ENCODE assay signal across 28 cellular contexts in genomic region chr4:77026322-77026704, GRCh38. TPM values are rescaled to one million over a fixed set of nuclear protein-coding genes. Genes with fewer than 3 reads are reported as not detected.
DNase-seq lines count a peak whose midpoint lies in the region; ATAC-seq, FAIRE-seq and TF ChIP-seq lines count a peak whose summit lies in the region.
"Had no signal": no experiment of that assay in that cellular context is flagged by ENCODE, and none has a peak within 500 bp of the region (broad histone marks: within the 10 kb centered on the region; RNA-seq: fewer than 3 reads in every experiment).

No MANE protein-coding gene starts in this region.

- intact Hi-C loops in activated naive CD4-positive, alpha-beta T cell treated with anti-CD3 and anti-CD28 coated beads for 36 hours (cut with micrococcal nuclease) = loop anchor here (1.0 kb wide), 5 partner anchors 12 to 561 kb away; no protein-coding TSS in a partner anchor
- intact Hi-C loops in GM12878 (cut with micrococcal nuclease; ENCODE audit: unreplicated experiment) = no loop called here

- H3K27me3 Mint-ChIP-seq in activated naive CD4-positive, alpha-beta T cell treated with anti-CD3 and anti-CD28 coated beads, Interleukin-2, amount 50 U/mL, for 24 hours = no peaks in the 10 kb centered on the region
- H3K27me3 Mint-ChIP-seq in activated naive CD4-positive, alpha-beta T cell treated with anti-CD3 and anti-CD28 coated beads for 36 hours (ENCODE audit: low read depth) = peaks cover 5% of the 10 kb centered on the region
- H3K27me3 Mint-ChIP-seq in naive thymus-derived CD8-positive, alpha-beta T cell = no peaks in the 10 kb centered on the region
- H3K27me3 Mint-ChIP-seq: central memory CD8-positive, alpha-beta T cell; memory B cell; stimulated activated memory B cell treated with anti-CD40 and anti-IgM and Interleukin-4, amounts not matched to agents 10 μg/mL and 1 μg/mL and 100 μg/mL, for 72 hours had no signal

- no peaks in the 10 kb centered on the region for H3K9me3 ChIP-seq in GM12878 (replicated peaks; ENCODE audit: control insufficient read depth, insufficient read depth, low read length)
- H3K9me3 ChIP-seq: ascending aorta; BLaER1 treated with 17β-estradiol and CSF1 and Interleukin-3, amounts not matched to agents 10 nM and 100 nM; Caco-2; Peyer's patch; spleen; thoracic aorta; vagina had no signal

- no peak for TF ChIP-seq RAD21 in GM12878 (IDR thresholded peaks at IDR 0.05; ENCODE audit: insufficient read depth, low read depth, low read length)

- in situ Hi-C loops in GM12878 (cut with MboI) = no loop called here

- peak overlapping the region; percentile 85 for H3K27ac Mint-ChIP-seq in activated naive CD4-positive, alpha-beta T cell treated with anti-CD3 and anti-CD28 coated beads, Interleukin-2, amount 50 U/mL, for 24 hours
- no peak overlapping the region for H3K27ac Mint-ChIP-seq in activated naive CD4-positive, alpha-beta T cell treated with anti-CD3 and anti-CD28 coated beads for 36 hours
- H3K27ac Mint-ChIP-seq in stimulated activated effector memory CD8-positive, alpha-beta T cell treated with anti-CD3 and anti-CD28 coated beads, Interleukin-12 subunit alpha, Interleukin-12 subunit beta, amount 100 ng/mL, for 72 hours = peak overlapping the region; percentile 60
- no peak overlapping the region for H3K27ac Mint-ChIP-seq in naive thymus-derived CD8-positive, alpha-beta T cell
- H3K27ac Mint-ChIP-seq: memory B cell; stimulated activated memory B cell treated with anti-CD40 and anti-IgM and Interleukin-4, amounts not matched to agents 10 μg/mL and 1 μg/mL and 100 μg/mL, for 72 hours had no signal

- no peaks in the 10 kb centered on the region for H3K79me2 ChIP-seq in GM12878 (ENCODE audit: control insufficient read depth, insufficient read depth, low read length)

- peak; percentile 18 for FAIRE-seq in GM12878 (lab: Jason Lieb, UNC)
- FAIRE-seq: TTC549 had no signal

- no TSS peak for BruUV-seq in GM12878 (replicated peaks; lab: Mats Ljungman, UMichigan)

- TF ChIP-seq POLR2A in GM12878 (IDR thresholded peaks at IDR 0.05; ENCODE audit: low read depth, low read length) = no peak

- H3K9me3 Mint-ChIP-seq in activated naive CD4-positive, alpha-beta T cell treated with anti-CD3 and anti-CD28 coated beads, Interleukin-2, amount 50 U/mL, for 24 hours = no peaks in the 10 kb centered on the region
- no peaks in the 10 kb centered on the region for H3K9me3 Mint-ChIP-seq in activated naive CD4-positive, alpha-beta T cell treated with anti-CD3 and anti-CD28 coated beads for 36 hours
- H3K9me3 Mint-ChIP-seq in stimulated activated effector memory CD8-positive, alpha-beta T cell treated with anti-CD3 and anti-CD28 coated beads, Interleukin-12 subunit alpha, Interleukin-12 subunit beta, amount 100 ng/mL, for 72 hours = no peaks in the 10 kb centered on the region
- H3K9me3 Mint-ChIP-seq in naive thymus-derived CD8-positive, alpha-beta T cell = no peaks in the 10 kb centered on the region
- H3K9me3 Mint-ChIP-seq: central memory CD8-positive, alpha-beta T cell; memory B cell; stimulated activated memory B cell treated with anti-CD40 and anti-IgM and Interleukin-4, amounts not matched to agents 10 μg/mL and 1 μg/mL and 100 μg/mL, for 72 hours had no signal

- POLR2A ChIA-PET in GM12878 (lab: Charles Lee) = no interaction called here
- POLR2A ChIA-PET in naive thymus-derived CD8-positive, alpha-beta T cell (lab: Charles Lee) = interaction anchor here (0.9 kb wide), 1 partner anchor 17 kb away, joined by 3 read pairs; no protein-coding TSS in a partner anchor

- H3K4me1 Mint-ChIP-seq in activated naive CD4-positive, alpha-beta T cell treated with anti-CD3 and anti-CD28 coated beads, Interleukin-2, amount 50 U/mL, for 24 hours = peaks cover 49% of the 10 kb centered on the region
- H3K4me1 Mint-ChIP-seq in activated naive CD4-positive, alpha-beta T cell treated with anti-CD3 and anti-CD28 coated beads for 36 hours (ENCODE audit: low read depth) = peaks cover 44% of the 10 kb centered on the region
- peaks cover 43% of the 10 kb centered on the region for H3K4me1 Mint-ChIP-seq in stimulated activated effector memory CD8-positive, alpha-beta T cell treated with anti-CD3 and anti-CD28 coated beads, Interleukin-12 subunit alpha, Interleukin-12 subunit beta, amount 100 ng/mL, for 72 hours
- H3K4me1 Mint-ChIP-seq in naive thymus-derived CD8-positive, alpha-beta T cell = peaks cover 16 to 33% (median 28%) of the 10 kb centered on the region in 4 donors
- H3K4me1 Mint-ChIP-seq: memory B cell had no signal

- H3K36me3 Mint-ChIP-seq in activated naive CD4-positive, alpha-beta T cell treated with anti-CD3 and anti-CD28 coated beads, Interleukin-2, amount 50 U/mL, for 24 hours = peaks cover 21% of the 10 kb centered on the region
- H3K36me3 Mint-ChIP-seq in activated naive CD4-positive, alpha-beta T cell treated with anti-CD3 and anti-CD28 coated beads for 36 hours (ENCODE audit: low read depth) = peaks cover 30% of the 10 kb centered on the region
- peaks cover 70% of the 10 kb centered on the region for H3K36me3 Mint-ChIP-seq in stimulated activated effector memory CD8-positive, alpha-beta T cell treated with anti-CD3 and anti-CD28 coated beads, Interleukin-12 subunit alpha, Interleukin-12 subunit beta, amount 100 ng/mL, for 72 hours
- H3K36me3 Mint-ChIP-seq in naive thymus-derived CD8-positive, alpha-beta T cell = peaks cover 5 to 58% (median 15%) of the 10 kb centered on the region in 3 donors

- DNase-seq in activated naive CD4-positive, alpha-beta T cell treated with anti-CD3 and anti-CD28 coated beads for 36 hours = no peak
- DNase-seq in GM12878 (ENCODE audit: low read depth, low spot score) (no peak), dedifferentiated amniotic fluid mesenchymal stem cell (ENCODE audit: extremely low spot score) (no peak), GDM1 (lab: John Stamatoyannopoulos, UW) (no peak)
- DNase-seq in stimulated activated effector memory CD8-positive, alpha-beta T cell treated with anti-CD3 and anti-CD28 coated beads, Interleukin-12 subunit alpha, Interleukin-12 subunit beta, amount 100 ng/mL, for 72 hours (ENCODE audit: low spot score in 2 of 2) = no peak
- DNase-seq in naive thymus-derived CD8-positive, alpha-beta T cell = no peak
- DNase-seq: activated CD4-positive, alpha-beta T cell treated with anti-CD3 and anti-CD28 coated beads for 1 hour; Caco-2; DMS79 treated with DMSO at 0.1 percent for 48 hours; H7; left cardiac atrium; NCI-H1092; NCI-H1930; NCI-H526; Peyer's patch; spleen; stimulated activated CD4-positive, alpha-beta T cell treated with anti-CD3 and anti-CD28 coated beads, Interleukin-2, amount 100 ng/mL, for 48 hours had no signal

- no peaks in the 10 kb centered on the region for H3K27me3 ChIP-seq in GM12878 (replicated peaks in 1 of 2; ENCODE audit: control insufficient read depth in 2 of 2, insufficient read depth in 2 of 2, low read length in 1 of 2)
- H3K27me3 ChIP-seq: ascending aorta; BLaER1 treated with 17β-estradiol and CSF1 and Interleukin-3, amounts not matched to agents 10 nM and 100 nM; Peyer's patch; spleen; vagina had no signal

- peaks cover 8 to 55% of the 10 kb centered on the region in 2 experiments for H3K36me3 ChIP-seq in GM12878 (ENCODE audit: control insufficient read depth in 2 of 2, insufficient read depth in 2 of 2, low read length in 1 of 2)

- no peak overlapping the region for H3K9ac ChIP-seq in GM12878 (ENCODE audit: control insufficient read depth, insufficient read depth, low read length)
- H3K9ac ChIP-seq: BLaER1 treated with 17β-estradiol and CSF1 and Interleukin-3, amounts not matched to agents 10 nM and 100 nM had no signal

- no peak for TF ChIP-seq EP300 in GM12878 (IDR thresholded peaks at IDR 0.05; ENCODE audit: borderline replicate concordance in 1 of 2, control insufficient read depth in 1 of 2, low read depth in 2 of 2, low read length in 2 of 2)

- ATAC-seq in HG03432 (IDR thresholded peaks at IDR 0.05; ENCODE audit: unreplicated experiment) = peak; percentile 10
- ATAC-seq in GM12878 = no peak
- no peak for ATAC-seq in stimulated activated effector memory CD8-positive, alpha-beta T cell treated with anti-CD3 and anti-CD28 coated beads, Interleukin-12 subunit alpha, Interleukin-12 subunit beta, amount 100 ng/mL, for 72 hours
- ATAC-seq in naive thymus-derived CD8-positive, alpha-beta T cell = no peak
- ATAC-seq: left cardiac atrium had no signal

- peak overlapping the region; percentile 43 for H3K4me3 Mint-ChIP-seq in activated naive CD4-positive, alpha-beta T cell treated with anti-CD3 and anti-CD28 coated beads, Interleukin-2, amount 50 U/mL, for 24 hours
- no peak overlapping the region for H3K4me3 Mint-ChIP-seq in activated naive CD4-positive, alpha-beta T cell treated with anti-CD3 and anti-CD28 coated beads for 36 hours
- H3K4me3 Mint-ChIP-seq in stimulated activated effector memory CD8-positive, alpha-beta T cell treated with anti-CD3 and anti-CD28 coated beads, Interleukin-12 subunit alpha, Interleukin-12 subunit beta, amount 100 ng/mL, for 72 hours = peak overlapping the region; percentile 35
- H3K4me3 Mint-ChIP-seq in naive thymus-derived CD8-positive, alpha-beta T cell = no peak overlapping the region
- H3K4me3 Mint-ChIP-seq: central memory CD8-positive, alpha-beta T cell; memory B cell; stimulated activated memory B cell treated with anti-CD40 and anti-IgM and Interleukin-4, amounts not matched to agents 10 μg/mL and 1 μg/mL and 100 μg/mL, for 72 hours had no signal

- CTCF ChIA-PET in activated naive CD4-positive, alpha-beta T cell treated with anti-CD3 and anti-CD28 coated beads for 36 hours (lab: Charles Lee) = interaction anchor here (1.6 kb wide), 1 partner anchor 19 kb away, joined by 6 read pairs; no protein-coding TSS in a partner anchor
- CTCF ChIA-PET in GM12878 (lab: Yijun Ruan, JAX) = no interaction called here

- WGBS in GM12878 (ENCODE audit: insufficient coverage, insufficient replicate concordance, low lambda C conversion rate, missing lambda C conversion rate) = 88% methylated on average over 4 of the region's 4 CpGs

- TF ChIP-seq CTCF in GM12878 (IDR thresholded peaks at IDR 0.05 in 2 of 3, conservative IDR thresholded peaks at IDR 0.05 in 1 of 3; ENCODE audit: control insufficient read depth in 2 of 3, extremely low read depth in 1 of 3, insufficient read depth in 1 of 3, low read depth in 3 of 3, low read length in 3 of 3) = no peak

- peaks cover 6% of the 10 kb centered on the region for H3K4me1 ChIP-seq in GM12878 (ENCODE audit: control insufficient read depth, insufficient read depth, low read length)
- H3K4me1 ChIP-seq: BLaER1 treated with 17β-estradiol and CSF1 and Interleukin-3, amounts not matched to agents 10 nM and 100 nM; Peyer's patch had no signal

- H3K27ac ChIP-seq in GM12878 (ENCODE audit: control insufficient read depth, insufficient read depth) = no peak overlapping the region
- H3K27ac ChIP-seq: ascending aorta; BLaER1 treated with 17β-estradiol and CSF1 and Interleukin-3, amounts not matched to agents 10 nM and 100 nM; epithelial cell of prostate; Peyer's patch; spleen; thoracic aorta; vagina had no signal

- no peaks in the 10 kb centered on the region for H4K20me1 ChIP-seq in GM12878 (ENCODE audit: control insufficient read depth, insufficient read depth)
- H4K20me1 ChIP-seq: BLaER1 treated with 17β-estradiol and CSF1 and Interleukin-3, amounts not matched to agents 10 nM and 100 nM had no signal

- no peak overlapping the region for H3K4me2 ChIP-seq in GM12878 (ENCODE audit: control insufficient read depth, insufficient read depth)
- H3K4me2 ChIP-seq: BLaER1 treated with 17β-estradiol and CSF1 and Interleukin-3, amounts not matched to agents 10 nM and 100 nM had no signal

- SMC1A ChIA-PET in GM12878 (lab: Charles Lee; ENCODE audit: uncharacterized antibody, unreplicated experiment) = interaction anchor here (1.4 kb wide), 1 partner anchor 32 kb away, joined by 4 read pairs; no protein-coding TSS in a partner anchor

- RAD21 ChIA-PET in GM12878 (lab: Charles Lee; ENCODE audit: unreplicated experiment) = no interaction called here

- H2AFZ ChIP-seq in GM12878 (ENCODE audit: control insufficient read depth, low read depth, low read length) = no peak overlapping the region

- no peak overlapping the region for H3K4me3 ChIP-seq in GM12878
- H3K4me3 ChIP-seq: ascending aorta; BLaER1 treated with 17β-estradiol and CSF1 and Interleukin-3, amounts not matched to agents 10 nM and 100 nM; Peyer's patch; spleen; thoracic aorta; vagina had no signal

RNA-seq across cellular contexts. Expression of gene CCNI, which starts 49.5 kb away (rescaled TPM):
- total RNA-seq in activated naive CD4-positive, alpha-beta T cell treated with anti-CD3 and anti-CD28 coated beads for 36 hours = 100 to 1,000 TPM; 211 to 218 TPM
- 64.3 and 69.7 TPM in 2 replicates for total RNA-seq in GM12878 (2013; cell fraction: nucleolus; rRNA removed)
- total RNA-seq in GM12878 (2014; rRNA removed) = 68.9 and 72.4 TPM in 2 replicates
- 97.4 and 102 TPM in 2 replicates for total RNA-seq in GM12878 (2014; rRNA removed; fragmentation: Illumina TruSeq; extraction: Trizol)
- total RNA-seq in GM12878 (2021) = 165 and 169 TPM in 2 replicates
- polyA plus RNA-seq in GM12878 (2011; ENCODE audit: low read depth) = 154 TPM
- 178 and 201 TPM in 2 replicates for polyA plus RNA-seq in GM12878 (2011; rRNA removed)
- 117 and 138 TPM in 2 replicates for polyA plus RNA-seq in GM12878 (2011; cell fraction: cytosol; rRNA removed)
- polyA plus RNA-seq in GM12878 (2011; cell fraction: nucleus; rRNA removed) = 41.8 and 52.1 TPM in 2 replicates
- 224 and 271 TPM in 2 replicates for polyA plus RNA-seq in GM12878 (2012)
- 149 and 194 TPM in 2 replicates for polyA plus RNA-seq in GM12878 (2014; fragmentation: Illumina TruSeq; extraction: Trizol)
- 10 to 100 TPM; 72.4 to 82.4 TPM for polyA plus RNA-seq in GM12878 (2014; fragmentation: Nextera tagmentation; extraction: Ambion mirVana)
- polyA plus RNA-seq in GM12878 (2014; rRNA removed) = 68.1 and 70.6 TPM in 2 replicates
- polyA plus RNA-seq in GM12878 (2016; fragmentation: Nextera tagmentation; extraction: Ambion mirVana) = 100 to 1,000 TPM; 109 to 117 TPM
- polyA minus RNA-seq in GM12878 (2011; rRNA and poly(A)+ RNA removed) = 361 and 437 TPM in 2 replicates
- polyA minus RNA-seq in GM12878 (2011; cell fraction: cytosol; rRNA and poly(A)+ RNA removed) = 129 and 136 TPM in 2 replicates
- polyA minus RNA-seq in GM12878 (2011; cell fraction: nucleus; rRNA and poly(A)+ RNA removed) = 42.4 and 69.8 TPM in 2 replicates
- 100 to 1,000 TPM; 309 to 315 TPM for total RNA-seq in naive thymus-derived CD8-positive, alpha-beta T cell
- polyA plus RNA-seq in naive thymus-derived CD8-positive, alpha-beta T cell = 100 to 1,000 TPM; 304 to 350 (median 348) TPM

Comparison
In these comparisons a context has a peak if more than half of its experiments do, and no peak if none do; other contexts are left out.
1. H3K27ac Mint-ChIP-seq: peak in activated naive CD4-positive, alpha-beta T cell treated with anti-CD3 and anti-CD28 coated beads, Interleukin-2, amount 50 U/mL, for 24 hours (single experiment) and stimulated activated effector memory CD8-positive, alpha-beta T cell treated with anti-CD3 and anti-CD28 coated beads, Interleukin-12 subunit alpha, Interleukin-12 subunit beta, amount 100 ng/mL, for 72 hours (single experiment); none in activated naive CD4-positive, alpha-beta T cell treated with anti-CD3 and anti-CD28 coated beads for 36 hours (single experiment) and naive thymus-derived CD8-positive, alpha-beta T cell (0 of 10).
2. H3K4me3 Mint-ChIP-seq: peak in activated naive CD4-positive, alpha-beta T cell treated with anti-CD3 and anti-CD28 coated beads, Interleukin-2, amount 50 U/mL, for 24 hours (single experiment) and stimulated activated effector memory CD8-positive, alpha-beta T cell treated with anti-CD3 and anti-CD28 coated beads, Interleukin-12 subunit alpha, Interleukin-12 subunit beta, amount 100 ng/mL, for 72 hours (single experiment); none in activated naive CD4-positive, alpha-beta T cell treated with anti-CD3 and anti-CD28 coated beads for 36 hours (single experiment) and naive thymus-derived CD8-positive, alpha-beta T cell (0 of 10).